24 cellular contexts compared by ENCODE assay signal in the genomic region with DNA sequence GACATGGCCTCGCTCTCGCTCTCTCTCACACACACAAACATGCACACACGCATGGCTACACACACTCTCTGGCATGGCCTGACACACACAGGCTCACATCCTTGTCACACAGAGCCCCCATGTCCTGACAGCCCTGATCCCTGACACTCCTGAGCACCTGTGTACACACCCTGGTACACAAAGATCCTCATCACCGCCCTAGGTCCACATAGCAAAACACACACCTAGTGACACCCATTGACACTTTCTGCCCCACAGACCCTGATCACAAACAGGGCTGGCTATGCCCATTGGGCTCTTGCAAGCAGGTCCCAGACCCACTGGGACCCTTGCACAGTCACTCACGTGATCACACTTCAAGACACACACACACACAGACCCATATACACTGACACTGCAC. TPM values are rescaled to one million over a fixed set of nuclear protein-coding genes. Genes with fewer than 3 reads are reported as not detected.
"Had no signal": no experiment of that assay in that cellular context is flagged by ENCODE, and none has a peak within 500 bp of the region (broad histone marks: within the 10 kb centered on the region; RNA-seq: fewer than 3 reads in every experiment).

No MANE protein-coding gene starts in this region.

- H3K27ac ChIP-seq: coronary artery, esophagus squamous epithelium, gastroesophageal sphincter, ovary, thyroid gland had no signal

- H3K36me3 ChIP-seq: esophagus squamous epithelium, gastroesophageal sphincter, ovary, thyroid gland had no signal

- H3K4me1 ChIP-seq: thyroid gland had no signal

- H3K27ac Mint-ChIP-seq: activated naive CD8-positive, alpha-beta T cell treated with anti-CD3 and anti-CD28 coated beads for 36 hours; activated T-cell treated with anti-CD3 and anti-CD28 coated beads, Interleukin-2, amount 50 U/mL, for 24 hours; activated T-helper 17 cell treated with anti-CD3 and anti-CD28 coated beads, Interleukin-2, amount 50 U/mL, for 72 hours; memory B cell; stimulated activated naive CD8-positive, alpha-beta T cell treated with anti-CD3 and anti-CD28 coated beads, Interleukin-15, Interleukin-2, amounts not matched to agents 100 ng/mL and 50 ng/mL, for 24 hours; T-cell had no signal

- H3K36me3 Mint-ChIP-seq: activated naive CD8-positive, alpha-beta T cell treated with anti-CD3 and anti-CD28 coated beads for 36 hours; memory B cell; T-cell had no signal

- ATAC-seq: activated T-helper 17 cell treated with anti-CD3 and anti-CD28 coated beads, Interleukin-2, amount 50 U/mL, for 72 hours; gastroesophageal sphincter; left cardiac atrium; right cardiac atrium; T-cell had no signal

- H3K4me3 Mint-ChIP-seq: activated naive CD8-positive, alpha-beta T cell treated with anti-CD3 and anti-CD28 coated beads for 36 hours; activated T-cell treated with anti-CD3 and anti-CD28 coated beads, Interleukin-2, amount 50 U/mL, for 24 hours; activated T-helper 17 cell treated with anti-CD3 and anti-CD28 coated beads, Interleukin-2, amount 50 U/mL, for 72 hours; memory B cell; stimulated activated naive CD8-positive, alpha-beta T cell treated with anti-CD3 and anti-CD28 coated beads, Interleukin-15, Interleukin-2, amounts not matched to agents 100 ng/mL and 50 ng/mL, for 24 hours; T-cell had no signal

- H3K9me3 Mint-ChIP-seq: activated naive CD8-positive, alpha-beta T cell treated with anti-CD3 and anti-CD28 coated beads for 36 hours; activated T-cell treated with anti-CD3 and anti-CD28 coated beads, Interleukin-2, amount 50 U/mL, for 24 hours; activated T-helper 17 cell treated with anti-CD3 and anti-CD28 coated beads, Interleukin-2, amount 50 U/mL, for 72 hours; memory B cell; stimulated activated naive CD8-positive, alpha-beta T cell treated with anti-CD3 and anti-CD28 coated beads, Interleukin-15, Interleukin-2, amounts not matched to agents 100 ng/mL and 50 ng/mL, for 24 hours; T-cell had no signal

- DNase-seq: activated CD4-positive, alpha-beta T cell treated with anti-CD3 and anti-CD28 coated beads for 1 hour; activated CD8-positive, alpha-beta memory T cell treated with anti-CD3 and anti-CD28 coated beads for 24 hours; activated CD8-positive, alpha-beta memory T cell treated with anti-CD3 and anti-CD28 coated beads, Interleukin-2, amount 50 U/mL, for 4 hours; activated naive CD8-positive, alpha-beta T cell treated with anti-CD3 and anti-CD28 coated beads for 36 hours; activated T-cell treated with anti-CD3 and anti-CD28 coated beads, Interleukin-2, amount 50 U/mL, for 24 hours; cerebellar nuclear complex; esophagus squamous epithelium; head of caudate nucleus; islet precursor cell; left cardiac atrium; right cardiac atrium; stimulated activated CD4-positive, alpha-beta T cell treated with anti-CD3 and anti-CD28 coated beads, Interleukin-12 subunit alpha, Interleukin-12 subunit beta, amount 100 ng/mL, for 4 hours; stimulated activated CD4-positive, alpha-beta T cell treated with anti-CD3 and anti-CD28 coated beads, Interleukin-4, amount 100 ng/mL, for 4 hours; substantia nigra; T-cell; thyroid gland had no signal

- H3K9me3 ChIP-seq: esophagus squamous epithelium, gastroesophageal sphincter, ovary, thyroid gland had no signal

- H3K27me3 ChIP-seq: gastroesophageal sphincter, ovary, thyroid gland had no signal

- H3K4me3 ChIP-seq: coronary artery, esophagus squamous epithelium, gastroesophageal sphincter, ovary, thyroid gland had no signal

RNA-seq across cellular contexts. Expression of a gene that starts 21.9 kb away (rescaled TPM):
- total RNA-seq: activated naive CD8-positive, alpha-beta T cell treated with anti-CD3 and anti-CD28 coated beads for 36 hours; esophagus squamous epithelium; mononuclear cell; T-cell; ureter had no signal
